ENCODE assay signal across 8 cellular contexts in genomic region chr18:28176933-28177827, GRCh38.
DNase-seq lines count a peak whose midpoint lies in the region; ATAC-seq, FAIRE-seq and TF ChIP-seq lines count a peak whose summit lies in the region.

Gene CDH2, minus strand, starts transcription at chr18:28177130. Its CDS starts 108 bp downstream, at chr18:28177022.

- H3K27ac Mint-ChIP-seq in central memory CD8-positive, alpha-beta T cell (ENCODE audit: low read depth) = no peak within 1 kb of the TSS

- FAIRE-seq in HTR-8/SVneo (lab: Jason Lieb, UNC) = no peak
- FAIRE-seq in RCC 7860 (lab: Jason Lieb, UNC) = no peak

- H2AFZ ChIP-seq in DND-41 (ENCODE audit: low read depth, low read length) = peak within 1 kb of the TSS; percentile 63

- peaks cover 28% of the 10 kb centered on the region for H3K4me1 ChIP-seq in DND-41 (ENCODE audit: insufficient read depth, low read length)

- peak; percentile 35 for TF ChIP-seq CTCF in DND-41 (IDR thresholded peaks at IDR 0.05; ENCODE audit: borderline replicate concordance, extremely low read depth, low read length, poor library complexity, severe bottlenecking)

- H3K4me3 Mint-ChIP-seq in central memory CD8-positive, alpha-beta T cell = peak within 1 kb of the TSS; percentile 65

- peaks cover 10% of the 10 kb centered on the region; the same call in 1 of the 2 replicates for H4K20me1 ChIP-seq in DND-41 (ENCODE audit: insufficient read depth, low read length)

- no peaks in the 10 kb centered on the region for H3K9me3 Mint-ChIP-seq in central memory CD8-positive, alpha-beta T cell

- peaks cover 4% of the 10 kb centered on the region for H3K9me3 ChIP-seq in DND-41 (ENCODE audit: insufficient read depth, low read length, severe bottlenecking)

- ATAC-seq in DND-41 (ENCODE audit: insufficient read depth, low read depth) (peak; percentile 72), GM19023 (IDR thresholded peaks at IDR 0.05; ENCODE audit: unreplicated experiment) (no peak), GM18867 (IDR thresholded peaks at IDR 0.05; ENCODE audit: unreplicated experiment) (no peak)
- no peak for ATAC-seq in central memory CD8-positive, alpha-beta T cell (replicated peaks; ENCODE audit: extremely low read depth, poor library complexity, severe bottlenecking)

- H3K27me3 Mint-ChIP-seq in central memory CD8-positive, alpha-beta T cell = peaks cover 40% of the 10 kb centered on the region

- H3K27ac ChIP-seq in DND-41 (ENCODE audit: low read length) = peak within 1 kb of the TSS; percentile 86
- H3K27ac ChIP-seq in skin epidermis = no peak within 1 kb of the TSS

- H3K4me2 ChIP-seq in DND-41 (ENCODE audit: insufficient read depth, low read length) = peak within 1 kb of the TSS; percentile 80

- no peaks in the 10 kb centered on the region for H3K27me3 ChIP-seq in DND-41 (ENCODE audit: insufficient read depth, low read length, poor library complexity)

- peak within 1 kb of the TSS; percentile 78 for H3K9ac ChIP-seq in DND-41 (ENCODE audit: low read depth, low read length)

- DNase-seq in DND-41 = peak; percentile 88
- DNase-seq in HTR-8/SVneo (ENCODE audit: insufficient read length, low spot score) = peak; percentile 53
- DNase-seq in RCC 7860 (ENCODE audit: low spot score) = peak; percentile 84
- DNase-seq in central memory CD8-positive, alpha-beta T cell (ENCODE audit: low spot score in 2 of 2) = no peak
- DNase-seq in islet precursor cell = peak; percentile 97

- peaks cover 45% of the 10 kb centered on the region for H3K79me2 ChIP-seq in DND-41 (ENCODE audit: insufficient read depth, low read length)

- peaks cover 10% of the 10 kb centered on the region for H3K4me1 Mint-ChIP-seq in central memory CD8-positive, alpha-beta T cell

- H3K4me3 ChIP-seq in DND-41 (ENCODE audit: low read depth in 1 of 2, low read length in 2 of 2) = peak within 1 kb of the TSS; percentile 56 to 68; a peak in 3 of 4 replicates
- H3K4me3 ChIP-seq in skin epidermis = peak within 1 kb of the TSS; percentile 10 to 43 (median 35)

- no peaks in the 10 kb centered on the region for H3K36me3 Mint-ChIP-seq in central memory CD8-positive, alpha-beta T cell (ENCODE audit: insufficient read depth)

- H3K36me3 ChIP-seq in DND-41 (ENCODE audit: insufficient read depth, low read length) = no peaks in the 10 kb centered on the region

Comparison
In these comparisons a context has a peak if more than half of its experiments do, and no peak if none do; other contexts are left out.
1. DNase-seq: peak in DND-41 (single experiment), HTR-8/SVneo (single experiment), RCC 7860 (single experiment) and islet precursor cell (single experiment); none in central memory CD8-positive, alpha-beta T cell (0 of 2).